6 cellular contexts compared by ENCODE assay signal in genomic region chr9:113639411-113639970, GRCh38.
DNase-seq lines count a peak whose midpoint lies in the region; ATAC-seq and TF ChIP-seq lines count a peak whose summit lies in the region.
"Not testable (repeated sequence)": the region's sequence is repeated elsewhere in the genome, so short reads cannot be mapped to it uniquely, and the experiment has no call there.

No MANE protein-coding gene starts in this region.

- 99% methylated on average over 14 of the region's 15 CpGs for WGBS in suprapubic skin

- H3K4me3 Mint-ChIP-seq in WTC11; chondrocyte (ENCODE audit: unreplicated experiment); natural killer cell treated with Interleukin-12 subunit alpha and Interleukin-12 subunit beta and Interleukin-15 and Interleukin-18, amount 100 ng/mL, for 72 hours: not testable (repeated sequence)
- peak overlapping the region; percentile 10 for H3K4me3 Mint-ChIP-seq in glutamatergic neuron (ENCODE audit: unreplicated experiment)

- not testable (repeated sequence) for TF ChIP-seq POLR2A in suprapubic skin (IDR thresholded peaks at IDR 0.05)

- not testable (repeated sequence) for TF ChIP-seq CTCF in WTC11 (IDR thresholded peaks at IDR 0.05); chondrocyte (IDR thresholded peaks at IDR 0.05); glutamatergic neuron (IDR thresholded peaks at IDR 0.05; ENCODE audit: partially characterized antibody, unreplicated experiment); suprapubic skin (IDR thresholded peaks at IDR 0.05)

- CTCF ChIA-PET in WTC11 (lab: Charles Lee): interaction anchor here (1.9 kb wide), 1 partner anchor 15 kb away, joined by 5 read pairs; no protein-coding TSS in a partner anchor

- H3K27me3 ChIP-seq in rectal smooth muscle tissue (ENCODE audit: control insufficient read depth, insufficient read depth, low read length); suprapubic skin: not testable (repeated sequence)

- not testable (repeated sequence) for H3K27ac Mint-ChIP-seq in WTC11; chondrocyte (ENCODE audit: unreplicated experiment); glutamatergic neuron (ENCODE audit: unreplicated experiment); natural killer cell treated with Interleukin-12 subunit alpha and Interleukin-12 subunit beta and Interleukin-15 and Interleukin-18, amount 100 ng/mL, for 72 hours

- H3K4me3 ChIP-seq in rectal smooth muscle tissue (ENCODE audit: low read length); suprapubic skin: not testable (repeated sequence)

- not testable (repeated sequence) for H3K4me1 ChIP-seq in rectal smooth muscle tissue (ENCODE audit: control insufficient read depth, insufficient read depth, low read length); suprapubic skin

- DNase-seq in WTC11 (ENCODE audit: low spot score): peak; percentile 6
- peak; percentile 19 for DNase-seq in chondrocyte (ENCODE audit: low spot score)
- DNase-seq in glutamatergic neuron: not testable (repeated sequence)
- peak; percentile 25 for DNase-seq in natural killer cell treated with Interleukin-12 subunit alpha and Interleukin-12 subunit beta and Interleukin-15 and Interleukin-18, amount 100 ng/mL, for 72 hours (ENCODE audit: low spot score)
- peak; percentile 24 to 29 for DNase-seq in suprapubic skin (ENCODE audit: low spot score in 2 of 2)

- H3K27me3 Mint-ChIP-seq in WTC11 (ENCODE audit: low read depth): peaks cover 96% of the 10 kb centered on the region
- not testable (repeated sequence) for H3K27me3 Mint-ChIP-seq in chondrocyte (ENCODE audit: low read depth); glutamatergic neuron (ENCODE audit: unreplicated experiment)
- peaks cover 16 to 22% of the 10 kb centered on the region in 2 donors for H3K27me3 Mint-ChIP-seq in natural killer cell treated with Interleukin-12 subunit alpha and Interleukin-12 subunit beta and Interleukin-15 and Interleukin-18, amount 100 ng/mL, for 72 hours

- TF ChIP-seq EP300 in suprapubic skin (IDR thresholded peaks at IDR 0.05): not testable (repeated sequence)

- H3K4me1 Mint-ChIP-seq in WTC11; glutamatergic neuron (ENCODE audit: low read depth, unreplicated experiment); natural killer cell treated with Interleukin-12 subunit alpha and Interleukin-12 subunit beta and Interleukin-15 and Interleukin-18, amount 100 ng/mL, for 72 hours (ENCODE audit: low read depth in 2 of 2): not testable (repeated sequence)
- H3K4me1 Mint-ChIP-seq in chondrocyte (ENCODE audit: low read depth): peaks cover 32% of the 10 kb centered on the region

- H3K9ac ChIP-seq in rectal smooth muscle tissue (ENCODE audit: low read length): not testable (repeated sequence)

- not testable (repeated sequence) for ATAC-seq in WTC11; natural killer cell treated with Interleukin-12 subunit alpha and Interleukin-12 subunit beta and Interleukin-15 and Interleukin-18, amount 100 ng/mL, for 72 hours

- peak overlapping the region; percentile 2 for H3K27ac ChIP-seq in rectal smooth muscle tissue (ENCODE audit: low read depth, low read length)
- not testable (repeated sequence) for H3K27ac ChIP-seq in suprapubic skin

- not testable (repeated sequence) for H3K9me3 Mint-ChIP-seq in WTC11; chondrocyte (ENCODE audit: low read depth); glutamatergic neuron (ENCODE audit: unreplicated experiment); natural killer cell treated with Interleukin-12 subunit alpha and Interleukin-12 subunit beta and Interleukin-15 and Interleukin-18, amount 100 ng/mL, for 72 hours

- H3K9me3 ChIP-seq in suprapubic skin: not testable (repeated sequence)

- POLR2A ChIA-PET in WTC11 (lab: Charles Lee): not testable (repeated sequence)

- H3K36me3 ChIP-seq in rectal smooth muscle tissue (ENCODE audit: control insufficient read depth, insufficient read depth, low read length); suprapubic skin: not testable (repeated sequence)

- not testable (repeated sequence) for H3K36me3 Mint-ChIP-seq in WTC11; chondrocyte (ENCODE audit: low read depth); glutamatergic neuron (ENCODE audit: unreplicated experiment); natural killer cell treated with Interleukin-12 subunit alpha and Interleukin-12 subunit beta and Interleukin-15 and Interleukin-18, amount 100 ng/mL, for 72 hours
